1 cellular context compared by ENCODE assay signal in the genomic region with DNA sequence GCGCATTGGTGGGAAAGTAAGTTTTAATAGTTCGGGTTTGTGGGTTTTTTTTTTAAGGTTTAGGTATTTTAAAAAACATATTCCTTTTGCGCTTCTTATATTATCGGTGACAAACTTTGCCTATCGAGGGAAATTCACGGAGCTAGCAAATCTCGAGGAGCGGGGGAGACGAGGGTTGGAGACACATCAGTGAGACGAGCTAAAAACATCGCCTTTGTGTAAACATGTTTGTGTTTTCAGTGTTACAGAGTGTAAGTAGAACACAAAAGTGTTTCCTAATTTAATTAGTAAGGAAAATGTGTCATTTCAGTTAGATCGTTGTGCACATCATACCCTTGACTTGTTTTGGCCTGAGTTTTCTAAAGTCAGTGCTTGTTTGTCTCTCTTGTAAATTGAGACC.
TF ChIP-seq lines count a peak whose summit lies in the region.

No MANE protein-coding gene starts in this region.

TF ChIP-seq in GM12878, 131 proteins besides CTCF, POLR2A, EP300 and RAD21 (continued from another document):
- TF ChIP-seq, protein P1, sequence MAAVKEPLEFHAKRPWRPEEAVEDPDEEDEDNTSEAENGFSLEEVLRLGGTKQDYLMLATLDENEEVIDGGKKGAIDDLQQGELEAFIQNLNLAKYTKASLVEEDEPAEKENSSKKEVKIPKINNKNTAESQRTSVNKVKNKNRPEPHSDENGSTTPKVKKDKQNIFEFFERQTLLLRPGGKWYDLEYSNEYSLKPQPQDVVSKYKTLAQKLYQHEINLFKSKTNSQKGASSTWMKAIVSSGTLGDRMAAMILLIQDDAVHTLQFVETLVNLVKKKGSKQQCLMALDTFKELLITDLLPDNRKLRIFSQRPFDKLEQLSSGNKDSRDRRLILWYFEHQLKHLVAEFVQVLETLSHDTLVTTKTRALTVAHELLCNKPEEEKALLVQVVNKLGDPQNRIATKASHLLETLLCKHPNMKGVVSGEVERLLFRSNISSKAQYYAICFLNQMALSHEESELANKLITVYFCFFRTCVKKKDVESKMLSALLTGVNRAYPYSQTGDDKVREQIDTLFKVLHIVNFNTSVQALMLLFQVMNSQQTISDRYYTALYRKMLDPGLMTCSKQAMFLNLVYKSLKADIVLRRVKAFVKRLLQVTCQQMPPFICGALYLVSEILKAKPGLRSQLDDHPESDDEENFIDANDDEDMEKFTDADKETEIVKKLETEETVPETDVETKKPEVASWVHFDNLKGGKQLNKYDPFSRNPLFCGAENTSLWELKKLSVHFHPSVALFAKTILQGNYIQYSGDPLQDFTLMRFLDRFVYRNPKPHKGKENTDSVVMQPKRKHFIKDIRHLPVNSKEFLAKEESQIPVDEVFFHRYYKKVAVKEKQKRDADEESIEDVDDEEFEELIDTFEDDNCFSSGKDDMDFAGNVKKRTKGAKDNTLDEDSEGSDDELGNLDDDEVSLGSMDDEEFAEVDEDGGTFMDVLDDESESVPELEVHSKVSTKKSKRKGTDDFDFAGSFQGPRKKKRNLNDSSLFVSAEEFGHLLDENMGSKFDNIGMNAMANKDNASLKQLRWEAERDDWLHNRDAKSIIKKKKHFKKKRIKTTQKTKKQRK (IDR thresholded peaks at IDR 0.05; ENCODE audit: low read depth, low read length), result no peak
- TF ChIP-seq ZSCAN29 (IDR thresholded peaks at IDR 0.05) (no peak), SRF (IDR thresholded peaks at IDR 0.05; ENCODE audit: low read depth in 2 of 2, low read length in 2 of 2) (no peak), RUNX3 (IDR thresholded peaks at IDR 0.05; ENCODE audit: low read length) (no peak), NR2C1 (IDR thresholded peaks at IDR 0.05) (no peak), NFYA (IDR thresholded peaks at IDR 0.05; ENCODE audit: borderline replicate concordance, low read depth, low read length) (no peak), RB1 (IDR thresholded peaks at IDR 0.05; ENCODE audit: borderline replicate concordance) (no peak), RELA (IDR thresholded peaks at IDR 0.05; ENCODE audit: borderline replicate concordance, partially characterized antibody) (no peak), SREBF1 (IDR thresholded peaks at IDR 0.05; ENCODE audit: low read length) (no peak), HDAC6 (IDR thresholded peaks at IDR 0.05; ENCODE audit: unreplicated experiment) (no peak), GATAD2B (conservative IDR thresholded peaks at IDR 0.05; ENCODE audit: low read depth) (no peak), PML (IDR thresholded peaks at IDR 0.05; ENCODE audit: low read length) (no peak), CBX5 (IDR thresholded peaks at IDR 0.05; ENCODE audit: low read depth) (no peak), YBX1 (IDR thresholded peaks at IDR 0.05) (no peak), CBX3 (IDR thresholded peaks at IDR 0.05; ENCODE audit: borderline replicate concordance, low read depth) (no peak), ESRRA (IDR thresholded peaks at IDR 0.05; ENCODE audit: low read length) (no peak)
- TF ChIP-seq, protein P2, sequence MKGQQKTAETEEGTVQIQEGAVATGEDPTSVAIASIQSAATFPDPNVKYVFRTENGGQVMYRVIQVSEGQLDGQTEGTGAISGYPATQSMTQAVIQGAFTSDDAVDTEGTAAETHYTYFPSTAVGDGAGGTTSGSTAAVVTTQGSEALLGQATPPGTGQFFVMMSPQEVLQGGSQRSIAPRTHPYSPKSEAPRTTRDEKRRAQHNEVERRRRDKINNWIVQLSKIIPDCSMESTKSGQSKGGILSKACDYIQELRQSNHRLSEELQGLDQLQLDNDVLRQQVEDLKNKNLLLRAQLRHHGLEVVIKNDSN (IDR thresholded peaks at IDR 0.05; ENCODE audit: borderline replicate concordance, extremely low read length, insufficient read depth, low read depth, low read length), result no peak
- TF ChIP-seq, protein P3, sequence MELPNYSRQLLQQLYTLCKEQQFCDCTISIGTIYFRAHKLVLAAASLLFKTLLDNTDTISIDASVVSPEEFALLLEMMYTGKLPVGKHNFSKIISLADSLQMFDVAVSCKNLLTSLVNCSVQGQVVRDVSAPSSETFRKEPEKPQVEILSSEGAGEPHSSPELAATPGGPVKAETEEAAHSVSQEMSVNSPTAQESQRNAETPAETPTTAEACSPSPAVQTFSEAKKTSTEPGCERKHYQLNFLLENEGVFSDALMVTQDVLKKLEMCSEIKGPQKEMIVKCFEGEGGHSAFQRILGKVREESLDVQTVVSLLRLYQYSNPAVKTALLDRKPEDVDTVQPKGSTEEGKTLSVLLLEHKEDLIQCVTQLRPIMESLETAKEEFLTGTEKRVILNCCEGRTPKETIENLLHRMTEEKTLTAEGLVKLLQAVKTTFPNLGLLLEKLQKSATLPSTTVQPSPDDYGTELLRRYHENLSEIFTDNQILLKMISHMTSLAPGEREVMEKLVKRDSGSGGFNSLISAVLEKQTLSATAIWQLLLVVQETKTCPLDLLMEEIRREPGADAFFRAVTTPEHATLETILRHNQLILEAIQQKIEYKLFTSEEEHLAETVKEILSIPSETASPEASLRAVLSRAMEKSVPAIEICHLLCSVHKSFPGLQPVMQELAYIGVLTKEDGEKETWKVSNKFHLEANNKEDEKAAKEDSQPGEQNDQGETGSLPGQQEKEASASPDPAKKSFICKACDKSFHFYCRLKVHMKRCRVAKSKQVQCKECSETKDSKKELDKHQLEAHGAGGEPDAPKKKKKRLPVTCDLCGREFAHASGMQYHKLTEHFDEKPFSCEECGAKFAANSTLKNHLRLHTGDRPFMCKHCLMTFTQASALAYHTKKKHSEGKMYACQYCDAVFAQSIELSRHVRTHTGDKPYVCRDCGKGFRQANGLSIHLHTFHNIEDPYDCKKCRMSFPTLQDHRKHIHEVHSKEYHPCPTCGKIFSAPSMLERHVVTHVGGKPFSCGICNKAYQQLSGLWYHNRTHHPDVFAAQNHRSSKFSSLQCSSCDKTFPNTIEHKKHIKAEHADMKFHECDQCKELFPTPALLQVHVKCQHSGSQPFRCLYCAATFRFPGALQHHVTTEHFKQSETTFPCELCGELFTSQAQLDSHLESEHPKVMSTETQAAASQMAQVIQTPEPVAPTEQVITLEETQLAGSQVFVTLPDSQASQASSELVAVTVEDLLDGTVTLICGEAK (IDR thresholded peaks at IDR 0.05; ENCODE audit: borderline replicate concordance), result no peak
